In genomic region chr4:7234355-7235029, GRCh38 we compare ENCODE assay signal across 28 cellular contexts. TPM values are rescaled to one million over a fixed set of nuclear protein-coding genes. Genes with fewer than 3 reads are reported as not detected.
"Had no signal": no experiment of that assay in that cellular context is flagged by ENCODE, and none has a peak within 500 bp of the region (broad histone marks: within the 10 kb centered on the region; RNA-seq: fewer than 3 reads in every experiment).

No MANE protein-coding gene starts in this region.

- H3K4me1 ChIP-seq: adrenal gland, body of pancreas, colonic mucosa, foreskin keratinocyte had no signal

- H3K36me3 ChIP-seq: adrenal gland, colonic mucosa, esophagus muscularis mucosa, gastrocnemius medialis had no signal

- H3K27me3 ChIP-seq: adrenal gland, body of pancreas, colonic mucosa, esophagus muscularis mucosa, gastrocnemius medialis had no signal

- H3K4me3 ChIP-seq: adrenal gland, body of pancreas, colonic mucosa, dorsolateral prefrontal cortex, esophagus muscularis mucosa, gastrocnemius medialis had no signal

- ATAC-seq: activated naive CD4-positive, alpha-beta T cell treated with anti-CD3 and anti-CD28 coated beads, Interleukin-2, amount 50 U/mL, for 72 hours; activated T-cell treated with anti-CD3 and anti-CD28 coated beads, Interleukin-2, amount 50 U/mL, for 72 hours; body of pancreas; foreskin keratinocyte had no signal

- DNase-seq: activated CD4-positive, alpha-beta memory T cell treated with anti-CD3 and anti-CD28 coated beads, Interleukin-2, amount 10 ng/mL, durations not matched to agents 7 days and 5 days; activated CD4-positive, alpha-beta T cell treated with anti-CD3 and anti-CD28 coated beads for 1 hour; activated CD4-positive, alpha-beta T cell treated with anti-CD3 and anti-CD28 coated beads for 4 hours; activated CD4-positive, alpha-beta T cell treated with anti-CD3 and anti-CD28 coated beads, Interleukin-2, amount 10 ng/mL, durations not matched to agents 7 days and 5 days; activated CD4-positive, alpha-beta T cell treated with anti-CD3 and anti-CD28 coated beads, Interleukin-2, amount 50 U/mL, for 4 hours; activated CD8-positive, alpha-beta memory T cell treated with anti-CD3 and anti-CD28 coated beads, Interleukin-2, amount 50 U/mL, for 48 hours; activated gamma-delta T cell; activated naive CD4-positive, alpha-beta T cell; activated naive CD4-positive, alpha-beta T cell treated with anti-CD3 and anti-CD28 coated beads, Interleukin-2, amount 10 ng/mL, durations not matched to agents 7 days and 5 days; activated T-cell treated with anti-CD3 and anti-CD28 coated beads for 4 hours; activated T-cell treated with anti-CD3 and anti-CD28 coated beads, Interleukin-2, amount 50 U/mL, for 24 hours; activated T-cell treated with anti-CD3 and anti-CD28 coated beads, Interleukin-2, amount 50 U/mL, for 72 hours; adrenal gland; amygdala; aorta; body of pancreas; caudate nucleus; colonic mucosa; dorsolateral prefrontal cortex; effector memory CD4-positive, alpha-beta T cell; endodermal cell; foreskin keratinocyte; gastrocnemius medialis; glutamatergic neuron; T-helper 2 cell had no signal

- H3K27ac ChIP-seq: adrenal gland, body of pancreas, colonic mucosa, dorsolateral prefrontal cortex, esophagus muscularis mucosa, foreskin keratinocyte, gastrocnemius medialis had no signal

- H3K9me3 ChIP-seq: adrenal gland, colonic mucosa, gastrocnemius medialis had no signal

RNA-seq across cellular contexts. Expression of gene SORCS2, which starts 42.2 kb away (rescaled TPM):
- total RNA-seq: activated CD4-positive, alpha-beta T cell treated with anti-CD3 and anti-CD28 coated beads, Interleukin-2, amount 10 ng/mL, durations not matched to agents 7 days and 5 days; T-helper 1 cell treated with Interleukin-12 subunit alpha and Interleukin-12 subunit beta and Interleukin-4 antibody, amounts not matched to agents 30 ng/mL and 1 ng/mL, for 36 hours had no signal
